ENCODE assay signal across 29 cellular contexts in genomic region chr3:25174251-25174650, GRCh38.
"Had no signal": no experiment of that assay in that cellular context is flagged by ENCODE, and none has a peak within 500 bp of the region (broad histone marks: within the 10 kb centered on the region; RNA-seq: fewer than 3 reads in every experiment).

No MANE protein-coding gene starts in this region.

- H3K27ac ChIP-seq: ascending aorta, breast epithelium, cardiac muscle cell, colonic mucosa, epithelial cell of prostate, esophagus squamous epithelium, gastroesophageal sphincter had no signal

- H3K27me3 ChIP-seq: ascending aorta, breast epithelium, cardiac muscle cell, colonic mucosa, esophagus squamous epithelium, gastroesophageal sphincter had no signal

- H3K36me3 ChIP-seq: ascending aorta, breast epithelium, cardiac muscle cell, colonic mucosa, esophagus squamous epithelium, gastroesophageal sphincter had no signal

- H3K9me3 Mint-ChIP-seq: activated CD4-positive, alpha-beta memory T cell treated with anti-CD3 and anti-CD28 coated beads for 36 hours; activated CD4-positive, alpha-beta T cell treated with anti-CD3 and anti-CD28 coated beads, Interleukin-2, amount 10 ng/mL, durations not matched to agents 24 days and 14 days; activated naive CD4-positive, alpha-beta T cell treated with anti-CD3 and anti-CD28 coated beads, Interleukin-2, amount 10 ng/mL, durations not matched to agents 7 days and 5 days had no signal

- DNase-seq: activated CD4-positive, alpha-beta memory T cell treated with anti-CD3 and anti-CD28 coated beads for 36 hours; activated CD4-positive, alpha-beta T cell treated with anti-CD3 and anti-CD28 coated beads for 36 hours; activated CD4-positive, alpha-beta T cell treated with anti-CD3 and anti-CD28 coated beads, Interleukin-2, amount 10 ng/mL, durations not matched to agents 24 days and 14 days; activated CD4-positive, CD25-positive, alpha-beta regulatory T cell; activated CD4-positive, CD25-positive, alpha-beta regulatory T cell treated with anti-CD3 and anti-CD28 coated beads, Interleukin-2, amount 50 U/mL, for 72 hours; activated CD8-positive, alpha-beta memory T cell treated with anti-CD3 and anti-CD28 coated beads, Interleukin-2, amount 10 ng/mL, durations not matched to agents 7 days and 5 days; activated CD8-positive, alpha-beta memory T cell treated with anti-CD3 and anti-CD28 coated beads, Interleukin-2, amount 50 U/mL, for 4 hours; activated CD8-positive, alpha-beta T cell treated with anti-CD3 and anti-CD28 coated beads, Interleukin-2, amount 10 ng/mL, durations not matched to agents 7 days and 5 days; activated gamma-delta T cell; activated naive CD4-positive, alpha-beta T cell treated with anti-CD3 and anti-CD28 coated beads, Interleukin-2, amount 10 ng/mL, durations not matched to agents 7 days and 5 days; activated naive CD8-positive, alpha-beta T cell treated with anti-CD3 and anti-CD28 coated beads, Interleukin-2, amount 10 ng/mL, durations not matched to agents 7 days and 5 days; activated T-cell treated with anti-CD3 and anti-CD28 coated beads, Interleukin-2, amount 50 U/mL, for 1 hour; activated T-cell treated with anti-CD3 and anti-CD28 coated beads, Interleukin-2, amount 50 U/mL, for 48 hours; central memory CD4-positive, alpha-beta T cell; cerebellar nuclear complex; colonic mucosa; effector CD8-positive, alpha-beta T cell; esophagus squamous epithelium; foreskin melanocyte; T-helper 2 cell had no signal

- H3K4me3 ChIP-seq: ascending aorta, breast epithelium, cardiac muscle cell, colonic mucosa, esophagus squamous epithelium, gastroesophageal sphincter had no signal

- ATAC-seq: activated CD4-positive, alpha-beta T cell treated with anti-CD3 and anti-CD28 coated beads for 36 hours; activated CD8-positive, alpha-beta memory T cell treated with anti-CD3 and anti-CD28 coated beads, Interleukin-2, amount 10 ng/mL, durations not matched to agents 7 days and 5 days; activated CD8-positive, alpha-beta T cell treated with anti-CD3 and anti-CD28 coated beads, Interleukin-2, amount 10 ng/mL, durations not matched to agents 7 days and 5 days; activated naive CD4-positive, alpha-beta T cell treated with anti-CD3 and anti-CD28 coated beads, Interleukin-2, amount 50 U/mL, for 72 hours; gastroesophageal sphincter had no signal

- H3K4me1 ChIP-seq: ascending aorta, breast epithelium, colonic mucosa had no signal

- H3K9me3 ChIP-seq: ascending aorta, breast epithelium, colonic mucosa, esophagus squamous epithelium, gastroesophageal sphincter had no signal

- H3K4me3 Mint-ChIP-seq: activated CD4-positive, alpha-beta memory T cell treated with anti-CD3 and anti-CD28 coated beads for 36 hours; activated CD4-positive, alpha-beta T cell treated with anti-CD3 and anti-CD28 coated beads for 36 hours; activated CD4-positive, alpha-beta T cell treated with anti-CD3 and anti-CD28 coated beads, Interleukin-2, amount 10 ng/mL, durations not matched to agents 24 days and 14 days; activated CD8-positive, alpha-beta memory T cell treated with anti-CD3 and anti-CD28 coated beads, Interleukin-2, amount 10 ng/mL, durations not matched to agents 7 days and 5 days; activated CD8-positive, alpha-beta T cell treated with anti-CD3 and anti-CD28 coated beads, Interleukin-2, amount 10 ng/mL, durations not matched to agents 7 days and 5 days; activated naive CD4-positive, alpha-beta T cell treated with anti-CD3 and anti-CD28 coated beads, Interleukin-2, amount 10 ng/mL, durations not matched to agents 7 days and 5 days; activated naive CD8-positive, alpha-beta T cell treated with anti-CD3 and anti-CD28 coated beads, Interleukin-2, amount 10 ng/mL, durations not matched to agents 7 days and 5 days; brain had no signal

- H3K27me3 Mint-ChIP-seq: activated CD4-positive, alpha-beta memory T cell treated with anti-CD3 and anti-CD28 coated beads for 36 hours; activated CD4-positive, alpha-beta T cell treated with anti-CD3 and anti-CD28 coated beads for 36 hours; activated CD4-positive, alpha-beta T cell treated with anti-CD3 and anti-CD28 coated beads, Interleukin-2, amount 10 ng/mL, durations not matched to agents 24 days and 14 days; activated CD8-positive, alpha-beta memory T cell treated with anti-CD3 and anti-CD28 coated beads, Interleukin-2, amount 10 ng/mL, durations not matched to agents 7 days and 5 days; activated naive CD4-positive, alpha-beta T cell treated with anti-CD3 and anti-CD28 coated beads, Interleukin-2, amount 10 ng/mL, durations not matched to agents 7 days and 5 days; activated naive CD8-positive, alpha-beta T cell treated with anti-CD3 and anti-CD28 coated beads, Interleukin-2, amount 10 ng/mL, durations not matched to agents 7 days and 5 days had no signal

- H3K27ac Mint-ChIP-seq: activated CD4-positive, alpha-beta memory T cell treated with anti-CD3 and anti-CD28 coated beads for 36 hours; activated CD4-positive, alpha-beta T cell treated with anti-CD3 and anti-CD28 coated beads for 36 hours; activated CD4-positive, alpha-beta T cell treated with anti-CD3 and anti-CD28 coated beads, Interleukin-2, amount 10 ng/mL, durations not matched to agents 24 days and 14 days; activated CD8-positive, alpha-beta memory T cell treated with anti-CD3 and anti-CD28 coated beads, Interleukin-2, amount 10 ng/mL, durations not matched to agents 7 days and 5 days; activated CD8-positive, alpha-beta T cell treated with anti-CD3 and anti-CD28 coated beads, Interleukin-2, amount 10 ng/mL, durations not matched to agents 7 days and 5 days; activated naive CD4-positive, alpha-beta T cell treated with anti-CD3 and anti-CD28 coated beads, Interleukin-2, amount 10 ng/mL, durations not matched to agents 7 days and 5 days; activated naive CD4-positive, alpha-beta T cell treated with anti-CD3 and anti-CD28 coated beads, Interleukin-2, amount 50 U/mL, for 72 hours; activated naive CD8-positive, alpha-beta T cell treated with anti-CD3 and anti-CD28 coated beads, Interleukin-2, amount 10 ng/mL, durations not matched to agents 7 days and 5 days had no signal

- FAIRE-seq: endometrium, endothelial cell of umbilical vein had no signal

- H3K36me3 Mint-ChIP-seq: activated CD4-positive, alpha-beta memory T cell treated with anti-CD3 and anti-CD28 coated beads for 36 hours; activated CD8-positive, alpha-beta memory T cell treated with anti-CD3 and anti-CD28 coated beads, Interleukin-2, amount 10 ng/mL, durations not matched to agents 7 days and 5 days; activated naive CD4-positive, alpha-beta T cell treated with anti-CD3 and anti-CD28 coated beads, Interleukin-2, amount 10 ng/mL, durations not matched to agents 7 days and 5 days; activated naive CD4-positive, alpha-beta T cell treated with anti-CD3 and anti-CD28 coated beads, Interleukin-2, amount 50 U/mL, for 72 hours; activated naive CD8-positive, alpha-beta T cell treated with anti-CD3 and anti-CD28 coated beads, Interleukin-2, amount 10 ng/mL, durations not matched to agents 7 days and 5 days; brain had no signal

- H3K4me1 Mint-ChIP-seq: activated CD4-positive, alpha-beta T cell treated with anti-CD3 and anti-CD28 coated beads for 36 hours; activated CD4-positive, alpha-beta T cell treated with anti-CD3 and anti-CD28 coated beads, Interleukin-2, amount 10 ng/mL, durations not matched to agents 24 days and 14 days; activated CD8-positive, alpha-beta memory T cell treated with anti-CD3 and anti-CD28 coated beads, Interleukin-2, amount 10 ng/mL, durations not matched to agents 7 days and 5 days; activated naive CD4-positive, alpha-beta T cell treated with anti-CD3 and anti-CD28 coated beads, Interleukin-2, amount 10 ng/mL, durations not matched to agents 7 days and 5 days; activated naive CD8-positive, alpha-beta T cell treated with anti-CD3 and anti-CD28 coated beads, Interleukin-2, amount 10 ng/mL, durations not matched to agents 7 days and 5 days had no signal
